In genomic region chr2:182358601-182359000, GRCh38 we compare ENCODE assay signal across 20 cellular contexts.
DNase-seq lines count a peak whose midpoint lies in the region; ATAC-seq and TF ChIP-seq lines count a peak whose summit lies in the region.
"Had no signal": no experiment of that assay in that cellular context is flagged by ENCODE, and none has a peak within 500 bp of the region (broad histone marks: within the 10 kb centered on the region; RNA-seq: fewer than 3 reads in every experiment).

No MANE protein-coding gene starts in this region.

- no peak for TF ChIP-seq EP300 in esophagus muscularis mucosa (IDR thresholded peaks at IDR 0.05)

- H3K27me3 ChIP-seq in esophagus muscularis mucosa = no peaks in the 10 kb centered on the region
- H3K27me3 ChIP-seq in CD4-positive, alpha-beta T cell (ENCODE audit: control insufficient read depth, insufficient read depth, low read length) = no peaks in the 10 kb centered on the region
- H3K27me3 ChIP-seq: Peyer's patch had no signal

- ATAC-seq in CD4-positive, alpha-beta T cell (ENCODE audit: poor library complexity) = no peak
- no peak for ATAC-seq in HG03565 (IDR thresholded peaks at IDR 0.05; ENCODE audit: unreplicated experiment)
- ATAC-seq in HG02623 (IDR thresholded peaks at IDR 0.05; ENCODE audit: unreplicated experiment) = no peak
- ATAC-seq: Right ventricle myocardium inferior had no signal

- peak overlapping the region; percentile 38 for H3K27ac Mint-ChIP-seq in nephron progenitor cell
- no peak overlapping the region for H3K27ac Mint-ChIP-seq in CD4-positive, alpha-beta T cell
- H3K27ac Mint-ChIP-seq: CD14-positive monocyte had no signal

- H3K9me3 ChIP-seq in esophagus muscularis mucosa = no peaks in the 10 kb centered on the region
- H3K9me3 ChIP-seq in CD4-positive, alpha-beta T cell (ENCODE audit: control insufficient read depth, low read length) = no peaks in the 10 kb centered on the region
- H3K9me3 ChIP-seq: Peyer's patch had no signal

- 88% methylated on average over 3 of the region's 3 CpGs for WGBS in esophagus muscularis mucosa

- H3K4me3 ChIP-seq in esophagus muscularis mucosa = no peak overlapping the region
- H3K4me3 ChIP-seq: Peyer's patch, SK-N-MC had no signal

- no peak for TF ChIP-seq CTCF in esophagus muscularis mucosa (IDR thresholded peaks at IDR 0.05)
- no peak for TF ChIP-seq CTCF in nephron progenitor cell (IDR thresholded peaks at IDR 0.05)
- no peak for TF ChIP-seq CTCF in CD4-positive, alpha-beta T cell (IDR thresholded peaks at IDR 0.05)

- peak overlapping the region; percentile 50 to 67 (median 60) for H3K27ac ChIP-seq in esophagus muscularis mucosa (replicated peaks in 1 of 4)
- no peak overlapping the region for H3K27ac ChIP-seq in CD4-positive, alpha-beta T cell (ENCODE audit: low read depth, low read length)
- H3K27ac ChIP-seq: SK-N-MC had no signal

- H3K4me1 ChIP-seq in esophagus muscularis mucosa = peaks cover 0 to 21% (median 13%) of the 10 kb centered on the region in 4 donors
- H3K4me1 ChIP-seq: Peyer's patch had no signal

- intact Hi-C loops in esophagus muscularis mucosa (cut with DNase I) = no loop called here
- intact Hi-C loops in CD4-positive, alpha-beta T cell (cut with DNase I, micrococcal nuclease) = no loop called here

- TF ChIP-seq POLR2A in esophagus muscularis mucosa (IDR thresholded peaks at IDR 0.05; ENCODE audit: low read depth) = no peak

- no peaks in the 10 kb centered on the region for H3K36me3 Mint-ChIP-seq in nephron progenitor cell (ENCODE audit: low read depth)
- H3K36me3 Mint-ChIP-seq in CD4-positive, alpha-beta T cell (ENCODE audit: low read depth) = no peaks in the 10 kb centered on the region
- H3K36me3 Mint-ChIP-seq: CD14-positive monocyte had no signal

- H3K36me3 ChIP-seq in esophagus muscularis mucosa = no peaks in the 10 kb centered on the region
- H3K36me3 ChIP-seq: Peyer's patch had no signal

- CTCF ChIA-PET in CD4-positive, alpha-beta T cell (lab: Charles Lee) = no interaction called here

- no peaks in the 10 kb centered on the region for H3K9me3 Mint-ChIP-seq in nephron progenitor cell
- peaks cover 3% of the 10 kb centered on the region for H3K9me3 Mint-ChIP-seq in CD4-positive, alpha-beta T cell

- POLR2A ChIA-PET in CD4-positive, alpha-beta T cell (lab: Charles Lee) = no interaction called here

- H3K4me3 Mint-ChIP-seq in nephron progenitor cell = no peak overlapping the region
- H3K4me3 Mint-ChIP-seq in CD4-positive, alpha-beta T cell = no peak overlapping the region
- H3K4me3 Mint-ChIP-seq: CD14-positive monocyte had no signal

- H3K27me3 Mint-ChIP-seq in nephron progenitor cell (ENCODE audit: low read depth, poor library complexity) = no peaks in the 10 kb centered on the region
- no peaks in the 10 kb centered on the region for H3K27me3 Mint-ChIP-seq in CD4-positive, alpha-beta T cell

- peak; percentile 47 for DNase-seq in NCI-H460 (ENCODE audit: extremely low read depth, low read depth)
- no peak for DNase-seq in esophagus muscularis mucosa (ENCODE audit: extremely low spot score)
- no peak for DNase-seq in nephron progenitor cell
- DNase-seq in SIG-M5 (lab: John Stamatoyannopoulos, UW) = no peak
- DNase-seq in CD4-positive, alpha-beta T cell = no peak
- DNase-seq: DMS 273 treated with DMSO at 0.1 percent for 48 hours, H7, Kasumi-1, MM.1S, NCI-H1092 treated with DMSO at 0.1 percent for 48 hours, NCI-H2081, NCI-H2171 treated with DMSO at 0.1 percent for 48 hours, NCI-H446, NCI-H69, Peyer's patch had no signal

- H3K4me1 Mint-ChIP-seq in nephron progenitor cell = no peaks in the 10 kb centered on the region
- no peaks in the 10 kb centered on the region for H3K4me1 Mint-ChIP-seq in CD4-positive, alpha-beta T cell (ENCODE audit: low read depth)
- H3K4me1 Mint-ChIP-seq: CD14-positive monocyte had no signal
